In genomic region chr3:105853801-105854432, GRCh38 we compare ENCODE assay signal across 11 cellular contexts. TPM values are rescaled to one million over a fixed set of nuclear protein-coding genes. Genes with fewer than 3 reads are reported as not detected.
A peak's percentile ranks its signal among the peaks of the same experiment; 100 is the strongest.
DNase-seq lines count a peak whose midpoint lies in the region; ATAC-seq, FAIRE-seq and TF ChIP-seq lines count a peak whose summit lies in the region.
"Had no signal": no experiment of that assay in that cellular context is flagged by ENCODE, and none has a peak within 500 bp of the region (broad histone marks: within the 10 kb centered on the region; RNA-seq: fewer than 3 reads in every experiment).

No MANE protein-coding gene starts in this region.

- WGBS in pancreas, 2 donors: 90 to 92% methylated on average over 7 of the region's 7 CpGs

- H3K4me3 ChIP-seq in foreskin fibroblast (ENCODE audit: low read depth in 1 of 2, low read length in 2 of 2) (no peak overlapping the region), pancreas (no peak overlapping the region)
- H3K4me3 ChIP-seq: uterus had no signal

- peak overlapping the region; percentile 7 for H3K4me3 Mint-ChIP-seq in activated naive CD4-positive, alpha-beta T cell treated with anti-CD3 and anti-CD28 coated beads, Interleukin-2, amount 50 U/mL, for 24 hours
- no peak overlapping the region for H3K4me3 Mint-ChIP-seq in activated T-helper 17 cell treated with anti-CD3 and anti-CD28 coated beads, Interleukin-2, amount 50 U/mL, for 72 hours

- ATAC-seq in HG02840 (IDR thresholded peaks at IDR 0.05; ENCODE audit: low FRiP score, unreplicated experiment) (peak; percentile 91), pancreas (no peak)
- no peak for ATAC-seq in activated T-helper 17 cell treated with anti-CD3 and anti-CD28 coated beads, Interleukin-2, amount 50 U/mL, for 72 hours (replicated peaks)

- no peak for TF ChIP-seq CTCF in foreskin fibroblast (IDR thresholded peaks at IDR 0.05; ENCODE audit: low read depth, low read length)
- no peak for TF ChIP-seq CTCF in pancreas (IDR thresholded peaks at IDR 0.05)

- H3K36me3 Mint-ChIP-seq in activated naive CD4-positive, alpha-beta T cell treated with anti-CD3 and anti-CD28 coated beads, Interleukin-2, amount 50 U/mL, for 24 hours: peaks cover 44% of the 10 kb centered on the region
- peaks cover 98% of the 10 kb centered on the region for H3K36me3 Mint-ChIP-seq in activated T-helper 17 cell treated with anti-CD3 and anti-CD28 coated beads, Interleukin-2, amount 50 U/mL, for 72 hours (ENCODE audit: low read depth)

- H3K27ac Mint-ChIP-seq in activated naive CD4-positive, alpha-beta T cell treated with anti-CD3 and anti-CD28 coated beads, Interleukin-2, amount 50 U/mL, for 24 hours: no peak overlapping the region
- no peak overlapping the region for H3K27ac Mint-ChIP-seq in activated T-helper 17 cell treated with anti-CD3 and anti-CD28 coated beads, Interleukin-2, amount 50 U/mL, for 72 hours

- H3K9me3 Mint-ChIP-seq in activated naive CD4-positive, alpha-beta T cell treated with anti-CD3 and anti-CD28 coated beads, Interleukin-2, amount 50 U/mL, for 24 hours: peaks cover 6% of the 10 kb centered on the region
- H3K9me3 Mint-ChIP-seq in activated T-helper 17 cell treated with anti-CD3 and anti-CD28 coated beads, Interleukin-2, amount 50 U/mL, for 72 hours: no peaks in the 10 kb centered on the region

- intact Hi-C loops in pancreas (cut with DNase I): no loop called here

- peaks cover 0 to 6% (median 0%) of the 10 kb centered on the region in 3 donors for H3K36me3 ChIP-seq in pancreas
- H3K36me3 ChIP-seq: uterus had no signal

- peaks cover 74% of the 10 kb centered on the region for H3K4me1 Mint-ChIP-seq in activated naive CD4-positive, alpha-beta T cell treated with anti-CD3 and anti-CD28 coated beads, Interleukin-2, amount 50 U/mL, for 24 hours
- peaks cover 28% of the 10 kb centered on the region for H3K4me1 Mint-ChIP-seq in activated T-helper 17 cell treated with anti-CD3 and anti-CD28 coated beads, Interleukin-2, amount 50 U/mL, for 72 hours

- H3K27me3 ChIP-seq in pancreas: no peaks in the 10 kb centered on the region
- H3K27me3 ChIP-seq: uterus had no signal

- H3K9me3 ChIP-seq in pancreas: no peaks in the 10 kb centered on the region
- H3K9me3 ChIP-seq: uterus had no signal

- peaks cover 0 to 4% (median 0%) of the 10 kb centered on the region in 3 donors for H3K4me1 ChIP-seq in pancreas
- H3K4me1 ChIP-seq: uterus had no signal

- no peaks in the 10 kb centered on the region for H3K27me3 Mint-ChIP-seq in activated naive CD4-positive, alpha-beta T cell treated with anti-CD3 and anti-CD28 coated beads, Interleukin-2, amount 50 U/mL, for 24 hours
- no peaks in the 10 kb centered on the region for H3K27me3 Mint-ChIP-seq in activated T-helper 17 cell treated with anti-CD3 and anti-CD28 coated beads, Interleukin-2, amount 50 U/mL, for 72 hours

- no peak overlapping the region for H3K27ac ChIP-seq in pancreas
- H3K27ac ChIP-seq: uterus had no signal

- no peak for FAIRE-seq in pancreas (lab: Jason Lieb, UNC)

- no peak for DNase-seq in activated naive CD4-positive, alpha-beta T cell treated with Interleukin-2 at 50 U/mL for 16 hours
- peak; percentile 22 for DNase-seq in NCI-H69 (lab: John Stamatoyannopoulos, UW)
- DNase-seq in CD1c-positive myeloid dendritic cell (ENCODE audit: extremely low spot score): no peak
- DNase-seq in foreskin fibroblast: no peak
- no peak for DNase-seq in pancreas
- DNase-seq: NCI-H1417 treated with DMSO at 0.1 percent for 48 hours; stimulated activated CD4-positive, alpha-beta T cell treated with anti-CD3 and anti-CD28 coated beads, Interleukin-2, amount 100 ng/mL, for 24 hours; uterus had no signal

RNA-seq across cellular contexts. Expression of gene CBLB, which starts 14.9 kb away (rescaled TPM):
- total RNA-seq in activated T-helper 17 cell treated with anti-CD3 and anti-CD28 coated beads, Interleukin-2, amount 50 U/mL, for 72 hours: 100 to 1,000 TPM in 1 of 2 donors, 10 to 100 TPM in 1; 41.4 to 110 TPM
- 10 to 100 TPM in 4 of 6 donors, 1 to 10 TPM in 2; 9.1 to 23.3 (median 12.3) TPM for total RNA-seq in pancreas
- polyA plus RNA-seq in pancreas: 1 to 10 TPM; 5.3 to 9.5 TPM
